Comparison of ENCODE assay signal across 1 cellular context in genomic region chr1:42146916-42147320, GRCh38.
A peak's percentile ranks its signal among the peaks of the same experiment; 100 is the strongest.
TF ChIP-seq lines count a peak whose summit lies in the region.

No MANE protein-coding gene starts in this region.

TF ChIP-seq in HepG2, 621 proteins besides CTCF, POLR2A, EP300 and RAD21 (continued from another document and continues in another):
- TF ChIP-seq IKZF5 (CRISPR knock-in tag; IDR thresholded peaks at IDR 0.05), result no peak
- TF ChIP-seq FOXP4 (CRISPR knock-in tag; IDR thresholded peaks at IDR 0.05), result peak; percentile 76
- TF ChIP-seq PAWR (CRISPR knock-in tag; IDR thresholded peaks at IDR 0.05; ENCODE audit: borderline replicate concordance), result no peak
- peak; percentile 69; the same call in 1 of the 2 replicates for TF ChIP-seq FOXP1 (IDR thresholded peaks at IDR 0.05)
- peak; percentile 84 for TF ChIP-seq FOXP1 (CRISPR knock-in tag; IDR thresholded peaks at IDR 0.05)
- TF ChIP-seq SMAD3 (CRISPR knock-in tag; IDR thresholded peaks at IDR 0.05), result no peak
- no peak for TF ChIP-seq SP140L (CRISPR knock-in tag; IDR thresholded peaks at IDR 0.05; ENCODE audit: borderline replicate concordance)
- no peak for TF ChIP-seq IRX3 (CRISPR knock-in tag; IDR thresholded peaks at IDR 0.05; ENCODE audit: borderline replicate concordance, low read depth)
- TF ChIP-seq ETV5 (CRISPR knock-in tag; IDR thresholded peaks at IDR 0.05; ENCODE audit: borderline replicate concordance), result no peak
- TF ChIP-seq ZGPAT (CRISPR knock-in tag; IDR thresholded peaks at IDR 0.05), result no peak
- peak; percentile 80 for TF ChIP-seq SMC3 (IDR thresholded peaks at IDR 0.05; ENCODE audit: low read length)
- TF ChIP-seq ZNF460 (CRISPR knock-in tag; IDR thresholded peaks at IDR 0.05; ENCODE audit: borderline replicate concordance), result no peak
- peak in 1 of 2 experiments; percentile 31; a peak in 1 of 4 replicates for TF ChIP-seq HMGXB4 (CRISPR knock-in tag; IDR thresholded peaks at IDR 0.05; ENCODE audit: borderline replicate concordance in 1 of 2, low read depth in 1 of 2)
- peak; percentile 75 for TF ChIP-seq CEBPB (IDR thresholded peaks at IDR 0.05; ENCODE audit: borderline replicate concordance, low read depth, low read length)
- peak; percentile 41; the same call in 1 of the 2 replicates for TF ChIP-seq RXRB (CRISPR knock-in tag; IDR thresholded peaks at IDR 0.05; ENCODE audit: borderline replicate concordance)
- no peak for TF ChIP-seq NCOA5 (CRISPR knock-in tag; IDR thresholded peaks at IDR 0.05)
- no peak for TF ChIP-seq MBNL3 (CRISPR knock-in tag; conservative IDR thresholded peaks at IDR 0.05)
- no peak for TF ChIP-seq MLXIP (CRISPR knock-in tag; IDR thresholded peaks at IDR 0.05; ENCODE audit: borderline replicate concordance)
- no peak for TF ChIP-seq ZNF570 (CRISPR knock-in tag; IDR thresholded peaks at IDR 0.05; ENCODE audit: borderline replicate concordance)
- no peak for TF ChIP-seq ZNF143 (CRISPR knock-in tag; IDR thresholded peaks at IDR 0.05)
- TF ChIP-seq HNF1B (CRISPR knock-in tag; IDR thresholded peaks at IDR 0.05), result peak; percentile 71; the same call in 1 of the 2 replicates
- no peak for TF ChIP-seq SIN3A (IDR thresholded peaks at IDR 0.05; ENCODE audit: borderline replicate concordance, low read depth, low read length)
- TF ChIP-seq NONO (IDR thresholded peaks at IDR 0.05), result no peak
- TF ChIP-seq NONO (CRISPR knock-in tag; conservative IDR thresholded peaks at IDR 0.05), result no peak; the same call in 1 of the 2 replicates
- TF ChIP-seq ZNF33B (CRISPR knock-in tag; IDR thresholded peaks at IDR 0.05), result no peak
- TF ChIP-seq HOXA5 (CRISPR knock-in tag; IDR thresholded peaks at IDR 0.05), result no peak
- TF ChIP-seq REXO4 (CRISPR knock-in tag; IDR thresholded peaks at IDR 0.05; ENCODE audit: borderline replicate concordance), result no peak
- no peak for TF ChIP-seq ZBTB43 (CRISPR knock-in tag; conservative IDR thresholded peaks at IDR 0.05)
- no peak for TF ChIP-seq ARID4A (CRISPR knock-in tag; IDR thresholded peaks at IDR 0.05; ENCODE audit: borderline replicate concordance)
- TF ChIP-seq PRMT3 (CRISPR knock-in tag; IDR thresholded peaks at IDR 0.05; ENCODE audit: borderline replicate concordance, low read depth), result no peak
- TF ChIP-seq ZNF580 (CRISPR knock-in tag; IDR thresholded peaks at IDR 0.05; ENCODE audit: borderline replicate concordance, low read depth), result no peak
- TF ChIP-seq ZNF451 (CRISPR knock-in tag; IDR thresholded peaks at IDR 0.05), result no peak
- no peak for TF ChIP-seq MXI1 (IDR thresholded peaks at IDR 0.05; ENCODE audit: borderline replicate concordance, low read depth, low read length)
- no peak for TF ChIP-seq DZIP1 (CRISPR knock-in tag; IDR thresholded peaks at IDR 0.05)
- no peak for TF ChIP-seq THAP8 (CRISPR knock-in tag; IDR thresholded peaks at IDR 0.05; ENCODE audit: borderline replicate concordance)
- 0 out of 2 replicates have a peak, but pooled peaks have one; percentile 20 for TF ChIP-seq MAX (IDR thresholded peaks at IDR 0.05)
- TF ChIP-seq RORA (CRISPR knock-in tag; IDR thresholded peaks at IDR 0.05), result no peak
- no peak for TF ChIP-seq JUNB (CRISPR knock-in tag; IDR thresholded peaks at IDR 0.05; ENCODE audit: borderline replicate concordance)
